ENCODE assay signal across 8 cellular contexts in the genomic region with DNA sequence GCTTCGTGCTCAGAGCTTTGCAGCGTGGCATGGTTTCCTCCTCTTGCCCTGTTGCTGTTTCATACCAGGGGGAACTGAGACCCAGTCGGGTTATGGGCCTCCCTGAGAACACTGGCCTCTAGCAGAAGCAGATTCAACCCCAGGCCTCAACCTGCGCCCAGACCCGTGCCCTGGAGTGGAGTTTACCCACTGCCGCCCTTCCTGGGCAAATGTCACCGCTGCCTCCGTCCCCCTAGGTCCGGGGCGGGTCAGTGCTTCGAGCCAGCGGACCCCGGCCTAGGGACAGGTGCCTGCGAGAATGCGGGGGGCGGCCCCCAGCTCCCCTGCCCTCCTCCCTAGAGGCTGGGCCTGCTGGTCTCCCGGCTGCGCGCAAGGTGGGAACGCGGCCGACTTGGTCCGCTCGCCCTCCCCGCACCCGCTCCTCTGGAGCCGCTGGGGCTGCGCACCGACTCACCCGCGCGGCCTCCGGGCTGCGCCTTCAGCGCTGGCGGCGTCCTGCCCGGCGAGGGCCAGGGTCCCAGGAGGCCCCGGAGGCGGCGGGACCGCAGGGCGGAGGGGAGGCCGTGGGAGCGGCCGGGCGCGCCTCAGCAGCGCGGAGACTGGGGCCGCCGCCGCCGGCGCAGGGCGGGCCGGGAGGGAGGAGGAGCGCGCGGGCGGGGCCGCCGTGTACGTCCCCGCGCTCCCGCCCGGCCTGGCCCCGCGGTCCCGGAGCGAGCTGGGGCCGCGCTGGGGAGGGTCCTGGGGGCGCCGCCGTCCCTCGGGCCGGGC. TPM values are rescaled to one million over a fixed set of nuclear protein-coding genes. Genes with fewer than 3 reads are reported as not detected.
A peak's percentile ranks its signal among the peaks of the same experiment; 100 is the strongest.
DNase-seq lines count a peak whose midpoint lies in the region; TF ChIP-seq lines count a peak whose summit lies in the region.

A gene with protein sequence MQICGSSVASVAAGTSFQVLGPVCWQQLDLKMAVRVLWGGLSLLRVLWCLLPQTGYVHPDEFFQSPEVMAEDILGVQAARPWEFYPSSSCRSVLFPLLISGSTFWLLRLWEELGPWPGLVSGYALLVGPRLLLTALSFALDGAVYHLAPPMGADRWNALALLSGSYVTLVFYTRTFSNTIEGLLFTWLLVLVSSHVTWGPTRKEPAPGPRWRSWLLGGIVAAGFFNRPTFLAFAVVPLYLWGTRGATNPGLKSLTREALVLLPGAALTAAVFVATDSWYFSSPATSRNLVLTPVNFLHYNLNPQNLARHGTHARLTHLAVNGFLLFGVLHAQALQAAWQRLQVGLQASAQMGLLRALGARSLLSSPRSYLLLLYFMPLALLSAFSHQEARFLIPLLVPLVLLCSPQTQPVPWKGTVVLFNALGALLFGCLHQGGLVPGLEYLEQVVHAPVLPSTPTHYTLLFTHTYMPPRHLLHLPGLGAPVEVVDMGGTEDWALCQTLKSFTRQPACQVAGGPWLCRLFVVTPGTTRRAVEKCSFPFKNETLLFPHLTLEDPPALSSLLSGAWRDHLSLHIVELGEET (minus strand): TSS at position 601 of the 768 bp plus-strand sequence. CDS start 16,802 bp downstream, outside the sequence.

- no peaks in the 10 kb centered on the region for H4K20me1 ChIP-seq in neural cell (ENCODE audit: insufficient read depth)

- no peaks in the 10 kb centered on the region for H3K79me2 ChIP-seq in neural cell (replicated peaks; ENCODE audit: insufficient read depth, low read length)

- H3K36me3 ChIP-seq in HEK293 (ENCODE audit: control insufficient read depth in 2 of 2, insufficient read depth in 1 of 2, low read length in 2 of 2) (no peaks in the 10 kb centered on the region), neural cell (ENCODE audit: insufficient read depth, low read length) (no peaks in the 10 kb centered on the region)

- H3K4me2 ChIP-seq in neural cell (ENCODE audit: low read length): peak within 1 kb of the TSS; percentile 30

- H3F3A ChIP-seq in neural cell (ENCODE audit: insufficient read depth, low read length, poor library complexity, severe bottlenecking): no peaks in the 10 kb centered on the region

- DNase-seq in NOMO-1 (lab: John Stamatoyannopoulos, UW; ENCODE audit: unreplicated experiment in 2 of 2) (peak; percentile 42 to 65), NOMO-1 treated with dmso at 0.1 percent for 144 hours (lab: John Stamatoyannopoulos, UW; ENCODE audit: unreplicated experiment) (no peak), NCI-H1105 (lab: John Stamatoyannopoulos, UW) (peak; percentile 15), fibroblast of mammary gland (ENCODE audit: low read depth) (peak; percentile 28), activated gamma-delta T cell treated with Interleukin-2 at 50 U/mL for 16 hours (no peak)
- DNase-seq in activated CD8-positive, alpha-beta memory T cell treated with anti-CD3 and anti-CD28 coated beads, Interleukin-2, amount 50 U/mL, for 4 hours: peak; percentile 42

- H3K4me1 ChIP-seq in HEK293 (ENCODE audit: control insufficient read depth, insufficient read depth, low read length): no peaks in the 10 kb centered on the region

- TF ChIP-seq EP300 in neural cell (conservative IDR thresholded peaks at IDR 0.05; ENCODE audit: poor library complexity, severe bottlenecking): no peak

- H3K9me3 ChIP-seq in HEK293 (ENCODE audit: control insufficient read depth, insufficient read depth, low read depth, low read length): no peaks in the 10 kb centered on the region
- H3K9me3 ChIP-seq in neural cell (ENCODE audit: low read length): peaks cover 4% of the 10 kb centered on the region

- POLR2A ChIA-PET in HEK293 (lab: Yijun Ruan, JAX): interaction anchor here (0.6 kb wide), 1 partner anchor 385 kb away, joined by 5 read pairs; no protein-coding TSS in a partner anchor

- TF ChIP-seq CTCF in HEK293 (tag by site-specific recombination; IDR thresholded peaks at IDR 0.05) (no peak), fibroblast of mammary gland (conservative IDR thresholded peaks at IDR 0.05; ENCODE audit: control insufficient read depth, insufficient read depth, low read depth, low read length) (no peak), neural cell (IDR thresholded peaks at IDR 0.05; ENCODE audit: poor library complexity, severe bottlenecking) (no peak)

- H2AFZ ChIP-seq in neural cell (ENCODE audit: low read depth, low read length): peak within 1 kb of the TSS; percentile 24

- peak within 1 kb of the TSS; percentile 50 for H3K4me3 ChIP-seq in HEK293 (ENCODE audit: low read depth, low read length)
- H3K4me3 ChIP-seq in fibroblast of mammary gland (ENCODE audit: control insufficient read depth, low read depth, low read length): peak within 1 kb of the TSS; percentile 58
- peak within 1 kb of the TSS; percentile 88 for H3K4me3 ChIP-seq in neural cell (ENCODE audit: low read length)

- peak within 1 kb of the TSS; percentile 64 for H3K9ac ChIP-seq in neural cell (ENCODE audit: low read length)

- H3K27ac ChIP-seq in HEK293 (ENCODE audit: extremely low read depth, low read depth, low read length) (peak within 1 kb of the TSS; percentile 56; the same call in 1 of the 2 replicates), neural cell (ENCODE audit: low read length) (no peak within 1 kb of the TSS)

- CTCF ChIA-PET in HEK293 (lab: Yijun Ruan, JAX): interaction anchor here (0.6 to 0.9 kb wide), 2 partner anchors 12 to 179 kb away, joined by 3 to 4 read pairs; no protein-coding TSS in a partner anchor

- H3K9me2 ChIP-seq in neural cell (ENCODE audit: insufficient read depth, low read length): no peaks in the 10 kb centered on the region

- no peak for TF ChIP-seq RAD21 in neural cell (conservative IDR thresholded peaks at IDR 0.05)

- peaks cover 51% of the 10 kb centered on the region for H3K27me3 ChIP-seq in neural cell (ENCODE audit: insufficient read depth, low read depth, low read length)

TF ChIP-seq in HEK293, 187 proteins besides CTCF, POLR2A, EP300 and RAD21:
- no peak for TF ChIP-seq ZNF16 (tag by site-specific recombination; IDR thresholded peaks at IDR 0.05; ENCODE audit: low read depth)
- 0 out of 2 replicates have a peak, but pooled peaks have one; percentile 13 for TF ChIP-seq SP2 (tag by site-specific recombination; IDR thresholded peaks at IDR 0.05)
- TF ChIP-seq, protein P1, sequence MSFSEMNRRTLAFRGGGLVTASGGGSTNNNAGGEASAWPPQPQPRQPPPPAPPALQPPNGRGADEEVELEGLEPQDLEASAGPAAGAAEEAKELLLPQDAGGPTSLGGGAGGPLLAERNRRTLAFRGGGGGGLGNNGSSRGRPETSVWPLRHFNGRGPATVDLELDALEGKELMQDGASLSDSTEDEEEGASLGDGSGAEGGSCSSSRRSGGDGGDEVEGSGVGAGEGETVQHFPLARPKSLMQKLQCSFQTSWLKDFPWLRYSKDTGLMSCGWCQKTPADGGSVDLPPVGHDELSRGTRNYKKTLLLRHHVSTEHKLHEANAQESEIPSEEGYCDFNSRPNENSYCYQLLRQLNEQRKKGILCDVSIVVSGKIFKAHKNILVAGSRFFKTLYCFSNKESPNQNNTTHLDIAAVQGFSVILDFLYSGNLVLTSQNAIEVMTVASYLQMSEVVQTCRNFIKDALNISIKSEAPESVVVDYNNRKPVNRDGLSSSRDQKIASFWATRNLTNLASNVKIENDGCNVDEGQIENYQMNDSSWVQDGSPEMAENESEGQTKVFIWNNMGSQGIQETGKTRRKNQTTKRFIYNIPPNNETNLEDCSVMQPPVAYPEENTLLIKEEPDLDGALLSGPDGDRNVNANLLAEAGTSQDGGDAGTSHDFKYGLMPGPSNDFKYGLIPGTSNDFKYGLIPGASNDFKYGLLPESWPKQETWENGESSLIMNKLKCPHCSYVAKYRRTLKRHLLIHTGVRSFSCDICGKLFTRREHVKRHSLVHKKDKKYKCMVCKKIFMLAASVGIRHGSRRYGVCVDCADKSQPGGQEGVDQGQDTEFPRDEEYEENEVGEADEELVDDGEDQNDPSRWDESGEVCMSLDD (tag by site-specific recombination; IDR thresholded peaks at IDR 0.05): no peak

TF ChIP-seq in neural cell, 6 proteins besides CTCF, POLR2A, EP300 and RAD21:
- TF ChIP-seq POLR2AphosphoS5 (IDR thresholded peaks at IDR 0.05): peak; percentile 3
- no peak for TF ChIP-seq MXI1 (conservative IDR thresholded peaks at IDR 0.05; ENCODE audit: poor library complexity, severe bottlenecking)
TF ChIP-seq in neural cell: peak in this region for 1.

RNA-seq across cellular contexts. Expression of the gene that starts here (rescaled TPM):
- 5.8 and 6.5 TPM in 2 replicates for polyA plus RNA-seq in neural cell
- polyA minus RNA-seq in neural cell: 4.9 and 6.9 TPM in 2 replicates

Comparison
In these comparisons a context has a peak if more than half of its experiments do, and no peak if none do; other contexts are left out.
1. DNase-seq: peak in NOMO-1 (2 of 2), NCI-H1105 (single experiment), activated CD8-positive, alpha-beta memory T cell treated with anti-CD3 and anti-CD28 coated beads, Interleukin-2, amount 50 U/mL, for 4 hours (single experiment) and fibroblast of mammary gland (single experiment); none in NOMO-1 treated with dmso at 0.1 percent for 144 hours (single experiment) and activated gamma-delta T cell treated with Interleukin-2 at 50 U/mL for 16 hours (single experiment).
2. Peak in every context shown above with its lines, with median percentiles within 50 percentile points of each other: H3K4me3 ChIP-seq.